1 cellular context compared by ENCODE assay signal in the genomic region with DNA sequence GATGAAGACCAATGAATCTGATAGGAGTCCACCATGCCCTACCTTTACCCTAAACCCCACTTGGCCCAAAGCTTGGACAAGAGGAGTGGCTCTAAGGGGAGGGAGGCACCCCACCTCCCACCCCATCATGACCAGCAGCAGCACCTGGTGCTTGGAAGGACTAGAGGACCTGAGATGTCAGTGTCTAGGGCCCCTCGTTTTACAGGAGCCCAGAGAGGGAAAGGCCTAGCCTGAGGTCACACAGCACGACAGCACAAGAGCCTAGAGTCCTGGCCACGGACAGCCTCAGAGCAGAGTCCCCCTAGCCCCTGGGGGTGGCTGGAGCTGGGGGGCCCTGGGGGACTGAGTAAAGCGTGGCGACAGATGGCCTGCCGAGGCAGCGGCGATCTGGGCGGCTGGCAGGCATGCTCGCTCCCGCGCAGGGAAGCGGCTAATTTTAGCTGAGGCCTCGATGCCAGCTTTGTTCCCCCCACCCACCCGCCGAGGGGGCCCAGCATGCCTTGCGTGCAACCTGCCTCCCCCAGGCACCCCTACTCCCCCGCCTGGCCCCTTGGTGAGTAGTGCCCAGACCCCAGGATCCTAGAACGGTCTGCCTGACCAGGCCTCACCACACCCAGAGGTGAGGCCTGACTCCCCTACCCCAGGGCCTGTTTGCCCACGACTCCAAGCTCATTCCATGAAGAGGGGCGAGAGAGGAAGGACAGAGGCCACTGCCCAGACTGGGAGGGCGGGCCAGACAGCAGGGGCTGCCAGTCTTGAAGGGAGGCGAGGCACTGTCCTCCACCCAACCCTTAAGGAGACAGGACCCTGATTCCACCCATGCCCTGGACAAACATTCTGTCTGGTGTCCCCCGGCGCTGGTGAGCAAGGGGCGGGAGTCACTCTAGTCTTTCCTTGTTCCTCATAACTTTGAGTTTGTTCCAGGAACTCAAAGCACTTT.
TF ChIP-seq lines count a peak whose summit lies in the region.

No MANE protein-coding gene starts in this region.

TF ChIP-seq in K562, 482 proteins besides CTCF, POLR2A, EP300 and RAD21 (continued from another document):
- TF ChIP-seq ZBTB2 (IDR thresholded peaks at IDR 0.05) = no peak
- no peak for TF ChIP-seq ZKSCAN3 (CRISPR knock-in tag; IDR thresholded peaks at IDR 0.05)
- 0 out of 2 replicates have a peak, but pooled peaks have one; percentile 1 for TF ChIP-seq ZNF589 (CRISPR knock-in tag; IDR thresholded peaks at IDR 0.05; ENCODE audit: low read depth)
- no peak for TF ChIP-seq YY1 (IDR thresholded peaks at IDR 0.05; ENCODE audit: borderline replicate concordance in 1 of 3, control insufficient read depth in 1 of 3, extremely low read depth in 1 of 3, insufficient read depth in 3 of 3, insufficient read length in 1 of 3, insufficient replicate concordance in 2 of 3, low read depth in 1 of 3, low read length in 2 of 3)
- no peak for TF ChIP-seq ZNF354B (CRISPR knock-in tag; IDR thresholded peaks at IDR 0.05)
- TF ChIP-seq TGIF2 (CRISPR knock-in tag; IDR thresholded peaks at IDR 0.05) = no peak
- TF ChIP-seq EHMT2 (IDR thresholded peaks at IDR 0.05) = no peak
- TF ChIP-seq, protein P1, sequence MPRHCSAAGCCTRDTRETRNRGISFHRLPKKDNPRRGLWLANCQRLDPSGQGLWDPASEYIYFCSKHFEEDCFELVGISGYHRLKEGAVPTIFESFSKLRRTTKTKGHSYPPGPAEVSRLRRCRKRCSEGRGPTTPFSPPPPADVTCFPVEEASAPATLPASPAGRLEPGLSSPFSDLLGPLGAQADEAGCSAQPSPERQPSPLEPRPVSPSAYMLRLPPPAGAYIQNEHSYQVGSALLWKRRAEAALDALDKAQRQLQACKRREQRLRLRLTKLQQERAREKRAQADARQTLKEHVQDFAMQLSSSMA (CRISPR knock-in tag; IDR thresholded peaks at IDR 0.05) = no peak
- TF ChIP-seq TAL1 (IDR thresholded peaks at IDR 0.05) = no peak
- TF ChIP-seq PTBP1 (IDR thresholded peaks at IDR 0.05; ENCODE audit: low read depth, low read length) = 0 out of 2 replicates have a peak, but pooled peaks have one; percentile 77
- no peak for TF ChIP-seq CBX8 (IDR thresholded peaks at IDR 0.05; ENCODE audit: borderline replicate concordance, extremely low read depth, low read depth, low read length, poor library complexity, severe bottlenecking)
- TF ChIP-seq USF2 (CRISPR knock-in tag; IDR thresholded peaks at IDR 0.05) = no peak
- no peak for TF ChIP-seq TSHZ1 (CRISPR knock-in tag; IDR thresholded peaks at IDR 0.05)
- TF ChIP-seq FOXK2 (conservative IDR thresholded peaks at IDR 0.05 in 1 of 2, IDR thresholded peaks at IDR 0.05 in 1 of 2; ENCODE audit: low read depth in 2 of 2) = no peak
- TF ChIP-seq ZNF695 (CRISPR knock-in tag; IDR thresholded peaks at IDR 0.05) = no peak
- no peak for TF ChIP-seq POU5F1 (IDR thresholded peaks at IDR 0.05; ENCODE audit: borderline replicate concordance, low read depth, low read length, partially characterized antibody)
- TF ChIP-seq NONO (IDR thresholded peaks at IDR 0.05; ENCODE audit: low read depth in 2 of 2, low read length in 1 of 2) = no peak
- TF ChIP-seq POLR2H (tag; IDR thresholded peaks at IDR 0.05; ENCODE audit: low read depth) = no peak
- TF ChIP-seq TAF7 (tag; IDR thresholded peaks at IDR 0.05) = no peak
- TF ChIP-seq ATF7 (IDR thresholded peaks at IDR 0.05) = no peak
- 0 out of 2 replicates have a peak, but pooled peaks have one; percentile 28 for TF ChIP-seq MAX (CRISPR knock-in tag; IDR thresholded peaks at IDR 0.05)
- TF ChIP-seq, protein P2, sequence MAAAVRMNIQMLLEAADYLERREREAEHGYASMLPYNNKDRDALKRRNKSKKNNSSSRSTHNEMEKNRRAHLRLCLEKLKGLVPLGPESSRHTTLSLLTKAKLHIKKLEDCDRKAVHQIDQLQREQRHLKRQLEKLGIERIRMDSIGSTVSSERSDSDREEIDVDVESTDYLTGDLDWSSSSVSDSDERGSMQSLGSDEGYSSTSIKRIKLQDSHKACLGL (CRISPR knock-in tag; IDR thresholded peaks at IDR 0.05; ENCODE audit: borderline replicate concordance, poor library complexity, severe bottlenecking) = no peak
- no peak for TF ChIP-seq JUND (IDR thresholded peaks at IDR 0.05; ENCODE audit: borderline replicate concordance, low read depth, low read length)
- TF ChIP-seq JUND (tag; IDR thresholded peaks at IDR 0.05; ENCODE audit: borderline replicate concordance, low read depth, low read length) = no peak
- TF ChIP-seq DIDO1 (tag; IDR thresholded peaks at IDR 0.05; ENCODE audit: low read depth) = no peak
- no peak for TF ChIP-seq ADNP (tag; IDR thresholded peaks at IDR 0.05)
- no peak for TF ChIP-seq SIN3A (IDR thresholded peaks at IDR 0.05; ENCODE audit: borderline replicate concordance in 2 of 2, control insufficient read depth in 1 of 2, low read depth in 2 of 2, low read length in 2 of 2)
- no peak for TF ChIP-seq STAG1 (CRISPR knock-in tag; IDR thresholded peaks at IDR 0.05; ENCODE audit: borderline replicate concordance)
- TF ChIP-seq ZFP1 (CRISPR knock-in tag; IDR thresholded peaks at IDR 0.05) = no peak
- TF ChIP-seq, protein P3, sequence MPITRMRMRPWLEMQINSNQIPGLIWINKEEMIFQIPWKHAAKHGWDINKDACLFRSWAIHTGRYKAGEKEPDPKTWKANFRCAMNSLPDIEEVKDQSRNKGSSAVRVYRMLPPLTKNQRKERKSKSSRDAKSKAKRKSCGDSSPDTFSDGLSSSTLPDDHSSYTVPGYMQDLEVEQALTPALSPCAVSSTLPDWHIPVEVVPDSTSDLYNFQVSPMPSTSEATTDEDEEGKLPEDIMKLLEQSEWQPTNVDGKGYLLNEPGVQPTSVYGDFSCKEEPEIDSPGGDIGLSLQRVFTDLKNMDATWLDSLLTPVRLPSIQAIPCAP (CRISPR knock-in tag; IDR thresholded peaks at IDR 0.05; ENCODE audit: borderline replicate concordance) = no peak
- peak in 1 of 2 experiments; percentile 89; a peak in 2 of 4 replicates for TF ChIP-seq KDM1A (IDR thresholded peaks at IDR 0.05)
- no peak for TF ChIP-seq ZNF212 (CRISPR knock-in tag; IDR thresholded peaks at IDR 0.05)
- TF ChIP-seq FOXP1 (CRISPR knock-in tag; IDR thresholded peaks at IDR 0.05) = 0 out of 2 replicates have a peak, but pooled peaks have one; percentile 30
- TF ChIP-seq CHD4 (IDR thresholded peaks at IDR 0.05; ENCODE audit: insufficient read depth, insufficient replicate concordance, low read depth, low read length, poor library complexity, severe bottlenecking) = no peak
- no peak for TF ChIP-seq CGGBP1 (CRISPR knock-in tag; IDR thresholded peaks at IDR 0.05)
- no peak for TF ChIP-seq SIN3B (IDR thresholded peaks at IDR 0.05; ENCODE audit: low read depth)
- no peak for TF ChIP-seq SP2 (IDR thresholded peaks at IDR 0.05; ENCODE audit: extremely low read depth, low read depth, low read length, poor library complexity, severe bottlenecking)
- TF ChIP-seq, protein P4, sequence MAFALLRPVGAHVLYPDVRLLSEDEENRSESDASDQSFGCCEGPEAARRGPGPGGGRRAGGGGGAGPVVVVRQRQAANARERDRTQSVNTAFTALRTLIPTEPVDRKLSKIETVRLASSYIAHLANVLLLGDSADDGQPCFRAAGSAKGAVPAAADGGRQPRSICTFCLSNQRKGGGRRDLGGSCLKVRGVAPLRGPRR (CRISPR knock-in tag; IDR thresholded peaks at IDR 0.05) = no peak
- TF ChIP-seq RCOR1 (IDR thresholded peaks at IDR 0.05; ENCODE audit: borderline replicate concordance in 1 of 2, low read depth in 2 of 2, low read length in 2 of 2) = peak in 1 of 2 experiments; percentile 31; a peak in 1 of 4 replicates
- TF ChIP-seq SMARCA5 (IDR thresholded peaks at IDR 0.05) = no peak
- TF ChIP-seq ETS2 (tag; IDR thresholded peaks at IDR 0.05; ENCODE audit: borderline replicate concordance, poor library complexity, severe bottlenecking) = no peak
- TF ChIP-seq MYC (IDR thresholded peaks at IDR 0.05; ENCODE audit: low read depth, low read length) = no peak
- TF ChIP-seq MYC (CRISPR knock-in tag; IDR thresholded peaks at IDR 0.05; ENCODE audit: borderline replicate concordance, low read depth) = no peak
- TF ChIP-seq LEF1 (IDR thresholded peaks at IDR 0.05) = no peak
- TF ChIP-seq MEIS2 (IDR thresholded peaks at IDR 0.05; ENCODE audit: partially characterized antibody) = no peak
- TF ChIP-seq ZNF707 (CRISPR knock-in tag; conservative IDR thresholded peaks at IDR 0.05) = no peak
- TF ChIP-seq ZNF507 (tag; conservative IDR thresholded peaks at IDR 0.05) = no peak
- TF ChIP-seq HDAC1 (IDR thresholded peaks at IDR 0.05) = no peak
- TF ChIP-seq ETS1 (conservative IDR thresholded peaks at IDR 0.05; ENCODE audit: control insufficient read depth, low read depth, low read length) = no peak
- TF ChIP-seq ZBTB7A (IDR thresholded peaks at IDR 0.05; ENCODE audit: borderline replicate concordance, control insufficient read depth, low read depth, low read length) = no peak; the same call in 1 of the 2 replicates
- TF ChIP-seq, protein P5, sequence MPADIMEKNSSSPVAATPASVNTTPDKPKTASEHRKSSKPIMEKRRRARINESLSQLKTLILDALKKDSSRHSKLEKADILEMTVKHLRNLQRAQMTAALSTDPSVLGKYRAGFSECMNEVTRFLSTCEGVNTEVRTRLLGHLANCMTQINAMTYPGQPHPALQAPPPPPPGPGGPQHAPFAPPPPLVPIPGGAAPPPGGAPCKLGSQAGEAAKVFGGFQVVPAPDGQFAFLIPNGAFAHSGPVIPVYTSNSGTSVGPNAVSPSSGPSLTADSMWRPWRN (IDR thresholded peaks at IDR 0.05; ENCODE audit: low read depth) = no peak
- TF ChIP-seq, protein P6, sequence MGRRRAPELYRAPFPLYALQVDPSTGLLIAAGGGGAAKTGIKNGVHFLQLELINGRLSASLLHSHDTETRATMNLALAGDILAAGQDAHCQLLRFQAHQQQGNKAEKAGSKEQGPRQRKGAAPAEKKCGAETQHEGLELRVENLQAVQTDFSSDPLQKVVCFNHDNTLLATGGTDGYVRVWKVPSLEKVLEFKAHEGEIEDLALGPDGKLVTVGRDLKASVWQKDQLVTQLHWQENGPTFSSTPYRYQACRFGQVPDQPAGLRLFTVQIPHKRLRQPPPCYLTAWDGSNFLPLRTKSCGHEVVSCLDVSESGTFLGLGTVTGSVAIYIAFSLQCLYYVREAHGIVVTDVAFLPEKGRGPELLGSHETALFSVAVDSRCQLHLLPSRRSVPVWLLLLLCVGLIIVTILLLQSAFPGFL (CRISPR knock-in tag; IDR thresholded peaks at IDR 0.05) = no peak
